Comparison of ENCODE assay signal across 8 cellular contexts in genomic region chr5:119323630-119324000, GRCh38. TPM values are rescaled to one million over a fixed set of nuclear protein-coding genes. Genes with fewer than 3 reads are reported as not detected.
A peak's percentile ranks its signal among the peaks of the same experiment; 100 is the strongest.
DNase-seq lines count a peak whose midpoint lies in the region; ATAC-seq, FAIRE-seq and TF ChIP-seq lines count a peak whose summit lies in the region.

No MANE protein-coding gene starts in this region.

- no peak for TF ChIP-seq POLR2A in A549 (IDR thresholded peaks at IDR 0.05; ENCODE audit: low read length)

- peak overlapping the region; percentile 73 for H3K4me2 ChIP-seq in A549

- no peak for FAIRE-seq in A549 (lab: Jason Lieb, UNC)

- TF ChIP-seq EP300 in A549 (IDR thresholded peaks at IDR 0.05): no peak

- peaks cover 7% of the 10 kb centered on the region; the same call in 1 of the 2 replicates for H3K36me3 Mint-ChIP-seq in HFFc6 (ENCODE audit: low read depth)

- CTCF ChIA-PET in A549 (lab: Yijun Ruan, JAX): interaction anchor here (0.7 to 3.3 kb wide), 6 partner anchors 8 to 335 kb away, joined by 3 to 17 read pairs (median 6); no protein-coding TSS in a partner anchor

- H3K4me1 ChIP-seq in A549: peaks cover 65% of the 10 kb centered on the region
- no peaks in the 10 kb centered on the region for H3K4me1 ChIP-seq in right cardiac atrium (ENCODE audit: control insufficient read depth, insufficient read depth, low read length)

- H3K27ac Mint-ChIP-seq in HFFc6: peak overlapping the region; percentile 92

- intact Hi-C loops in right cardiac atrium (cut with DNase I): no loop called here

- peak in 1 of 2 experiments; percentile 40 for DNase-seq in A549 (ENCODE audit: low read depth in 1 of 2, low spot score in 1 of 2)
- DNase-seq in HFFc6: no peak
- peak; percentile 5 for DNase-seq in UCSD-AML1 (lab: John Stamatoyannopoulos, UW; ENCODE audit: unreplicated experiment)
- DNase-seq in right cardiac atrium: no peak
- DNase-seq in amniotic stem cell (lab: John Stamatoyannopoulos, UW): no peak
- DNase-seq in KBM-7: no peak

- no peak overlapping the region for H3K4me3 ChIP-seq in A549
- no peak overlapping the region for H3K4me3 ChIP-seq in right cardiac atrium (ENCODE audit: low read length)

- no peaks in the 10 kb centered on the region for H3K9me3 Mint-ChIP-seq in HFFc6

- peaks cover 2% of the 10 kb centered on the region for H3K27me3 Mint-ChIP-seq in HFFc6 (ENCODE audit: insufficient read depth)

- TF ChIP-seq RAD21 in A549 (conservative IDR thresholded peaks at IDR 0.05 in 1 of 2, IDR thresholded peaks at IDR 0.05 in 1 of 2): no peak

- POLR2A ChIA-PET in A549 (lab: Yijun Ruan, JAX): interaction anchor here (0.6 to 2.0 kb wide), 8 partner anchors 11 to 336 kb away, joined by 3 to 14 read pairs (median 7); partner anchors contain the start of genes DMXL1 and DTWD2

- no peak overlapping the region; the same call in 1 of the 2 replicates for H3K4me3 Mint-ChIP-seq in HFFc6

- in situ Hi-C loops in KBM-7 (cut with MboI; ENCODE audit: low pct_unique_long_range_greater_than_20kb, low sequenced_read_pairs): no loop called here

- H3K4me1 Mint-ChIP-seq in HFFc6 (ENCODE audit: low read depth): peaks cover 67% of the 10 kb centered on the region

- H3K27ac ChIP-seq in A549: peak overlapping the region; percentile 86 to 93
- peak overlapping the region; percentile 32 for H3K27ac ChIP-seq in right cardiac atrium (ENCODE audit: low read length)

- ATAC-seq in A549: peak in 1 of 2 experiments; percentile 23; a peak in 3 of 6 replicates
- peak; percentile 73 to 74 for ATAC-seq in right cardiac atrium
- ATAC-seq in GM21576 (IDR thresholded peaks at IDR 0.05; ENCODE audit: unreplicated experiment): no peak
- ATAC-seq in HG02970 (IDR thresholded peaks at IDR 0.05; ENCODE audit: low FRiP score, unreplicated experiment): no peak

- TF ChIP-seq CTCF in A549 (IDR thresholded peaks at IDR 0.05): no peak
- TF ChIP-seq CTCF in HFFc6 (IDR thresholded peaks at IDR 0.05): no peak

- H3K9me3 ChIP-seq in A549: no peaks in the 10 kb centered on the region
- no peaks in the 10 kb centered on the region for H3K9me3 ChIP-seq in right cardiac atrium (ENCODE audit: control insufficient read depth, low read length)

- H3K27me3 ChIP-seq in right cardiac atrium (ENCODE audit: control insufficient read depth, insufficient read depth): no peaks in the 10 kb centered on the region

TF ChIP-seq in A549, 52 proteins besides CTCF, POLR2A, EP300 and RAD21:
- TF ChIP-seq HOXB13 (CRISPR knock-in tag; IDR thresholded peaks at IDR 0.05; ENCODE audit: low read depth) (peak; percentile 73; the same call in 1 of the 2 replicates), SREBF2 (IDR thresholded peaks at IDR 0.05) (no peak)

RNA-seq across cellular contexts. Expression of gene TNFAIP8, which starts 32.2 kb away (rescaled TPM):
- polyA plus RNA-seq in A549 (2011; rRNA removed): 30.3 and 35.7 TPM in 2 replicates
- polyA plus RNA-seq in A549 (2012; cell fraction: cytosol; rRNA removed): 23.2 and 23.9 TPM in 2 replicates
- polyA plus RNA-seq in A549 (2012; cell fraction: nucleus; rRNA removed): 9.2 and 10.7 TPM in 2 replicates
- polyA plus RNA-seq in A549 (2017; fragmentation: RNase III; extraction: RNeasy Plus Mini Kit Qiagen cat#74134 plus additional on column Dnase treatment): 33.4 to 35.0 TPM (median 34.9 TPM) in 3 replicates
- 10.2 and 13.7 TPM in 2 replicates for polyA minus RNA-seq in A549 (2011; rRNA and poly(A)+ RNA removed)
- total RNA-seq in HFFc6 (2021; fragmentation: NEBNext Ultra II Directional; extraction: Animal tissue kit (Norgen Biotek cat#: 25700)): 10 to 100 TPM in 4 of 6 experiments, 1 to 10 TPM in 2; 8.0 to 13.9 (median 10.5) TPM
- 1 to 10 TPM; 4.1 to 5.9 (median 4.5) TPM for total RNA-seq in right cardiac atrium
- polyA plus RNA-seq in right cardiac atrium: 2.7 TPM

Comparison
In these comparisons a context has a peak if more than half of its experiments do, and no peak if none do; other contexts are left out.
1. ATAC-seq: peak in right cardiac atrium (2 of 2); none in GM21576 (single experiment) and HG02970 (single experiment).